13 cellular contexts compared by ENCODE assay signal in the genomic region with DNA sequence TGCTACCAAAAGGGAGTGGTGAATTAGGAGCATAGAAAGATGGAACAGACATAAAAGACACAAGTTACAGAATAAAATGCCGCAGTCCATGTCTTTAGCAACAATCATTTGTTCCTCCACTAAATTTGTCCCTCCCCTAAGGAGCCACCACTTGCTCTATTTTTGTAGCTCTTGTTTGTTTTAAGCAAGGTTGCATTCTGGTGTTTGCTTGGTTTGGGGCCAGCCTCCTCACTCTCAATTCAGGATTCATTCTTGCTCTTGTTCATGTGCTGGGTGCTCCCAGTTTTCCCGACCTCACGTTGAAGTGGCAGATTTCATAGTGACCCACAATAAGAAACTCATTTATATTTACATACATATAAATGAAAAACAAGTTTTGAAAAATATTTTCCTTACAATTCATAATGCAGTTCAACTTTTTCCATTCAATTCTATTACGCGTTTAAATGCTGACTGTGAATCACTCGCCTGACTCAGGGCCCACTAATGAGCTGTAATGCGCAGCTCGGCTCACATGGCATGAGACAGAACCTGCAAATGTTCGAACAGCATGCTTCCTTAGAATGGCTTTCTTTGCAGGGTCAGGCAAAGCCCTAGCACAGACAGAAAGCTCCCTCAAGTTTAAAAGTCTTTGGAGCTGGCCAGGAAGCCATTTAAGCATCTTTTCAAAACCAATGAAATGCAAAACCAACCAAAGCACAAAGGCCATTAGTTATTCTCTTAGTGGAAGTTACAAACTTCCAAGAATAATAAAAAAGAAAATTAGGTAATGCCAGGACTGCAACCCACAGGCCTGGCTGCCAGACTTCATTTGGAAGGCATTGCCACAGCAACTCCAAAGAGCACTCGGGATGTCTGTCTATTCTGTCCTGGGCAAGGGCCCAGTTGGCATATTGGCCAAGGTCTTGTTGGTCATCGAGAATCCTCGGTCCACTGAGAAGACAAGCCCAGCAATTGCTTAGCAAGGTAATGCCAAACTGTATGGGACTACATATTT. TPM values are rescaled to one million over a fixed set of nuclear protein-coding genes. Genes with fewer than 3 reads are reported as not detected.
DNase-seq lines count a peak whose midpoint lies in the region; ATAC-seq and TF ChIP-seq lines count a peak whose summit lies in the region.
"Had no signal": no experiment of that assay in that cellular context is flagged by ENCODE, and none has a peak within 500 bp of the region (broad histone marks: within the 10 kb centered on the region; RNA-seq: fewer than 3 reads in every experiment).

No MANE protein-coding gene starts in this region.

- ATAC-seq in GM21529 (IDR thresholded peaks at IDR 0.05; ENCODE audit: unreplicated experiment) = no peak

- intact Hi-C loops in left ventricle myocardium inferior (cut with micrococcal nuclease) = no loop called here

- H3K9me3 ChIP-seq in left ventricle myocardium inferior (replicated peaks) = no peaks in the 10 kb centered on the region
- H3K9me3 ChIP-seq: neutrophil, SJSA1, uterus had no signal

- H3K36me3 ChIP-seq in left ventricle myocardium inferior = no peaks in the 10 kb centered on the region
- H3K36me3 ChIP-seq: neutrophil, SJSA1, uterus had no signal

- H3K4me1 ChIP-seq in left ventricle myocardium inferior = peaks cover 48% of the 10 kb centered on the region
- H3K4me1 ChIP-seq: uterus had no signal

- H3K27ac ChIP-seq in left ventricle myocardium inferior (replicated peaks) (peak overlapping the region; percentile 68), skin epidermis (peak overlapping the region in 16 of 21 experiments; percentile 32 to 81 (median 53))
- H3K27ac ChIP-seq: HL-60, neutrophil, SJSA1, uterus had no signal

- H3K27me3 ChIP-seq in left ventricle myocardium inferior (ENCODE audit: low read depth) = no peaks in the 10 kb centered on the region
- H3K27me3 ChIP-seq: neutrophil, SJSA1, uterus had no signal

- TF ChIP-seq CTCF in left ventricle myocardium inferior (IDR thresholded peaks at IDR 0.05; ENCODE audit: borderline replicate concordance) = no peak

- DNase-seq in HCEC 1CT (peak; percentile 94), amniotic epithelial cell (ENCODE audit: low read depth) (peak; percentile 78), left ventricle myocardium inferior (peak; percentile 38), DMS153 (lab: John Stamatoyannopoulos, UW) (no peak), NAMALWA (ENCODE audit: low spot score) (no peak)
- DNase-seq in activated CD4-positive, alpha-beta T cell treated with anti-CD3 and anti-CD28 coated beads, Interleukin-2, amount 50 U/mL, for 48 hours = no peak
- DNase-seq: central memory CD4-positive, alpha-beta T cell; uterus had no signal

- H3K4me3 ChIP-seq in left ventricle myocardium inferior = no peak overlapping the region
- no peak overlapping the region for H3K4me3 ChIP-seq in skin epidermis
- H3K4me3 ChIP-seq: SJSA1, uterus had no signal

RNA-seq across cellular contexts. Expression of a gene that starts 41.7 kb away (rescaled TPM):
- 269 TPM for total RNA-seq in left ventricle myocardium inferior

Comparison
In these comparisons a context has a peak if more than half of its experiments do, and no peak if none do; other contexts are left out.
1. DNase-seq: peak in HCEC 1CT (single experiment), amniotic epithelial cell (single experiment) and left ventricle myocardium inferior (single experiment); none in DMS153 (single experiment), NAMALWA (single experiment) and activated CD4-positive, alpha-beta T cell treated with anti-CD3 and anti-CD28 coated beads, Interleukin-2, amount 50 U/mL, for 48 hours (0 of 2).